4 cellular contexts compared by ENCODE assay signal in genomic region chr17:3127451-3127850, GRCh38. TPM values are rescaled to one million over a fixed set of nuclear protein-coding genes. Genes with fewer than 3 reads are reported as not detected.
"Had no signal": no experiment of that assay in that cellular context is flagged by ENCODE, and none has a peak within 500 bp of the region (broad histone marks: within the 10 kb centered on the region; RNA-seq: fewer than 3 reads in every experiment).

TSS of gene OR1G1 (minus strand) at chr17:3127551. CDS start at chr17:3127551, 0 bp downstream.

- DNase-seq: GDM1, GF-D8 had no signal

- H3K4me3 ChIP-seq: GM12878 had no signal

- ATAC-seq: GM12878 had no signal

RNA-seq across cellular contexts. Expression of gene OR1G1, which starts in this region (rescaled TPM):
- total RNA-seq: G401, GM12878 had no signal
- polyA plus RNA-seq: GM12878 had no signal
